Comparison of ENCODE assay signal across 2 cellular contexts in the genomic region with DNA sequence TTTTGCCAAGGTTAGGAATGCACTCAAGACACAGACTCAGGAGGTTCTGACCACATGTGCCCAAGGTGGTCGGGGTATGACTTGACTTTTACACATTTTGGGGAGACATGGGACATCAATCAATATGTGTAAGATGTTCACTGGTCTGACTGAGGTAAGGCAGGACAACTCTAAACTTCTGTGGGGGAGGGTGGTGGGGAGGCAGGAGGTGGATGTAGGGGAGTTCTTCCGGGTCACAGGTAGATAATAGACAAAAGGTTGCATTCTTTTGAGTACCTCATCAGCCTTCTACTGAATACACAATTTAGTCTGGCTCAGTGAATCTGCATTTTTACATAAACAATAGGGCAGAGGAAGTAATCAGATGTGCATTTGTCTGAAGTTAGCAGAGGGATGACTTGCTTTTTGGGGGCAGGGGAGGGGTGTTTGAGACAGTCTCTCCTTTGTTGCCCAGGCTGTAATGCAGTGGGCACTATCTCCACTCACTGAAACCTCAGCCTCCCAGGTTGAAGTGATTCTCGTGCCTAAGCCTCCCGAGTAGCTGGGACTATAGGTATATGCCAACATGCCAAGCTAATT.
TF ChIP-seq lines count a peak whose summit lies in the region.

No MANE protein-coding gene starts in this region.

TF ChIP-seq in IMR-90, 13 proteins besides CTCF, POLR2A, EP300 and RAD21:
- no peak for TF ChIP-seq CHD1 (IDR thresholded peaks at IDR 0.05; ENCODE audit: low read depth, low read length)
- no peak for TF ChIP-seq NFE2L2 (IDR thresholded peaks at IDR 0.05; ENCODE audit: low read depth, low read length)
- no peak for TF ChIP-seq CEBPB (IDR thresholded peaks at IDR 0.05; ENCODE audit: low read depth, low read length)
- TF ChIP-seq BHLHE40 (IDR thresholded peaks at IDR 0.05; ENCODE audit: low read depth, low read length): no peak
- no peak for TF ChIP-seq SMC3 (IDR thresholded peaks at IDR 0.05; ENCODE audit: low read depth, low read length)
- TF ChIP-seq MXI1 (IDR thresholded peaks at IDR 0.05; ENCODE audit: borderline replicate concordance, low read depth, low read length): no peak
- TF ChIP-seq, protein P1, sequence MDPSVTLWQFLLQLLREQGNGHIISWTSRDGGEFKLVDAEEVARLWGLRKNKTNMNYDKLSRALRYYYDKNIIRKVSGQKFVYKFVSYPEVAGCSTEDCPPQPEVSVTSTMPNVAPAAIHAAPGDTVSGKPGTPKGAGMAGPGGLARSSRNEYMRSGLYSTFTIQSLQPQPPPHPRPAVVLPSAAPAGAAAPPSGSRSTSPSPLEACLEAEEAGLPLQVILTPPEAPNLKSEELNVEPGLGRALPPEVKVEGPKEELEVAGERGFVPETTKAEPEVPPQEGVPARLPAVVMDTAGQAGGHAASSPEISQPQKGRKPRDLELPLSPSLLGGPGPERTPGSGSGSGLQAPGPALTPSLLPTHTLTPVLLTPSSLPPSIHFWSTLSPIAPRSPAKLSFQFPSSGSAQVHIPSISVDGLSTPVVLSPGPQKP (IDR thresholded peaks at IDR 0.05; ENCODE audit: borderline replicate concordance, low read depth, low read length): no peak
- no peak for TF ChIP-seq MAZ (IDR thresholded peaks at IDR 0.05; ENCODE audit: borderline replicate concordance, low read depth, low read length)
- TF ChIP-seq MAFK (IDR thresholded peaks at IDR 0.05; ENCODE audit: low read depth, low read length): no peak
- no peak for TF ChIP-seq RFX5 (IDR thresholded peaks at IDR 0.05; ENCODE audit: low read depth, low read length)
- TF ChIP-seq, protein P2, sequence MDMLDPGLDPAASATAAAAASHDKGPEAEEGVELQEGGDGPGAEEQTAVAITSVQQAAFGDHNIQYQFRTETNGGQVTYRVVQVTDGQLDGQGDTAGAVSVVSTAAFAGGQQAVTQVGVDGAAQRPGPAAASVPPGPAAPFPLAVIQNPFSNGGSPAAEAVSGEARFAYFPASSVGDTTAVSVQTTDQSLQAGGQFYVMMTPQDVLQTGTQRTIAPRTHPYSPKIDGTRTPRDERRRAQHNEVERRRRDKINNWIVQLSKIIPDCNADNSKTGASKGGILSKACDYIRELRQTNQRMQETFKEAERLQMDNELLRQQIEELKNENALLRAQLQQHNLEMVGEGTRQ (IDR thresholded peaks at IDR 0.05; ENCODE audit: low read depth, low read length): no peak
- TF ChIP-seq FOS (IDR thresholded peaks at IDR 0.05; ENCODE audit: low read depth, low read length): no peak
- TF ChIP-seq RCOR1 (IDR thresholded peaks at IDR 0.05; ENCODE audit: insufficient replicate concordance, low read length): no peak

TF ChIP-seq in H1, 55 proteins besides CTCF, POLR2A, EP300 and RAD21:
- TF ChIP-seq SP1 (IDR thresholded peaks at IDR 0.05; ENCODE audit: low read depth, low read length) (no peak), TBP (IDR thresholded peaks at IDR 0.05; ENCODE audit: low read depth, low read length) (no peak), SIN3A (conservative IDR thresholded peaks at IDR 0.05 in 1 of 2, IDR thresholded peaks at IDR 0.05 in 1 of 2; ENCODE audit: low read depth in 1 of 2, low read length in 2 of 2) (no peak), BCL11A (IDR thresholded peaks at IDR 0.05; ENCODE audit: low read depth in 2 of 2, low read length in 2 of 2) (no peak), SUZ12 (IDR thresholded peaks at IDR 0.05; ENCODE audit: low read length) (no peak), PHF8 (conservative IDR thresholded peaks at IDR 0.05; ENCODE audit: low read depth, low read length) (no peak), ATF2 (IDR thresholded peaks at IDR 0.05; ENCODE audit: low read length) (no peak)
